ENCODE assay signal across 11 cellular contexts in genomic region chr3:46186856-46187700, GRCh38. TPM values are rescaled to one million over a fixed set of nuclear protein-coding genes. Genes with fewer than 3 reads are reported as not detected.
DNase-seq lines count a peak whose midpoint lies in the region; ATAC-seq lines count a peak whose summit lies in the region.
"Had no signal": no experiment of that assay in that cellular context is flagged by ENCODE, and none has a peak within 500 bp of the region (broad histone marks: within the 10 kb centered on the region; RNA-seq: fewer than 3 reads in every experiment).

No MANE protein-coding gene starts in this region.

- no peaks in the 10 kb centered on the region for H3K79me2 ChIP-seq in GM23248 (ENCODE audit: insufficient read depth)

- H2AFZ ChIP-seq in GM23248 = no peak overlapping the region

- peak; percentile 83 for ATAC-seq in GM18498 (IDR thresholded peaks at IDR 0.05; ENCODE audit: unreplicated experiment)
- peak; percentile 81 for ATAC-seq in GM21529 (IDR thresholded peaks at IDR 0.05; ENCODE audit: unreplicated experiment)
- peak; percentile 53 for ATAC-seq in HG03575 (IDR thresholded peaks at IDR 0.05; ENCODE audit: extremely low read depth, insufficient number of reproducible peaks, low FRiP score, unreplicated experiment)
- ATAC-seq in esophagus mucosa = peak; percentile 67
- ATAC-seq in left lobe of liver = no peak

- no peaks in the 10 kb centered on the region for H3K9me2 ChIP-seq in GM23248 (ENCODE audit: insufficient read depth)

- 94% methylated on average over 5 of the region's 5 CpGs for WGBS in GM23248 (ENCODE audit: low coverage in 1 of 2, low lambda C conversion rate in 2 of 2, missing lambda C conversion rate in 2 of 2), 2 experiments

- H3K9me3 ChIP-seq in GM23248 (ENCODE audit: low read depth) = no peaks in the 10 kb centered on the region

- no peaks in the 10 kb centered on the region for H3K27me3 ChIP-seq in GM23248 (replicated peaks; ENCODE audit: insufficient read depth)

- in situ Hi-C loops in GM23248 (cut with MboI) = no loop called here

- no peaks in the 10 kb centered on the region for H3K36me3 ChIP-seq in GM23248 (ENCODE audit: low read depth)

- no peak for DNase-seq in GM23248
- DNase-seq in left lobe of liver (ENCODE audit: low spot score) = no peak
- DNase-seq in NCI-H1048 (lab: John Stamatoyannopoulos, UW) = no peak
- DNase-seq in stimulated activated CD8-positive, alpha-beta memory T cell treated with anti-CD3 and anti-CD28 coated beads, Interleukin-4, amount 100 ng/mL, for 48 hours = no peak
- DNase-seq: NCI-H2029, small intestine had no signal

- no peak overlapping the region for H3K9ac ChIP-seq in GM23248

- peaks cover 14% of the 10 kb centered on the region for H3K4me1 ChIP-seq in GM23248 (ENCODE audit: insufficient read depth)

- no peak overlapping the region for H3K4me2 ChIP-seq in GM23248 (ENCODE audit: unreplicated experiment)

- no peak overlapping the region for H3K27ac ChIP-seq in GM23248

- H3F3A ChIP-seq in GM23248 (ENCODE audit: insufficient read depth) = peaks cover 4% of the 10 kb centered on the region; the same call in 1 of the 2 replicates

- H3K4me3 ChIP-seq in GM23248 = no peak overlapping the region

- H4K20me1 ChIP-seq in GM23248 (ENCODE audit: insufficient read depth) = no peaks in the 10 kb centered on the region

RNA-seq across cellular contexts. Expression of gene CCR1, which starts 21.0 kb away (rescaled TPM):
- 0.52 TPM for total RNA-seq in esophagus mucosa
- not detected in 2 replicates for total RNA-seq in GM23248 (2014; rRNA removed; shearing (Covaris generic))
- polyA plus RNA-seq in GM23248 (2016; fragmentation: Nextera tagmentation; extraction: Ambion mirVana) = not detected in 2 replicates
- 2.3 TPM for total RNA-seq in left lobe of liver
- total RNA-seq: glomerular endothelial cell had no signal

RNA-seq across cellular contexts. Expression of gene CCR3, which starts 55.2 kb away (rescaled TPM):
- not detected for total RNA-seq in esophagus mucosa
- not detected in 2 replicates for total RNA-seq in GM23248 (2014; rRNA removed; shearing (Covaris generic))
- polyA plus RNA-seq in GM23248 (2016; fragmentation: Nextera tagmentation; extraction: Ambion mirVana) = not detected in 2 replicates
- not detected for total RNA-seq in left lobe of liver
- total RNA-seq: glomerular endothelial cell had no signal
- polyA plus RNA-seq: small intestine had no signal
